19 cellular contexts compared by ENCODE assay signal in genomic region chr4:97142893-97143292, GRCh38.
"Had no signal": no experiment of that assay in that cellular context is flagged by ENCODE, and none has a peak within 500 bp of the region (broad histone marks: within the 10 kb centered on the region; RNA-seq: fewer than 3 reads in every experiment).

No MANE protein-coding gene starts in this region.

- DNase-seq: activated CD4-positive, alpha-beta T cell treated with anti-CD3 and anti-CD28 coated beads, Interleukin-2, amount 10 ng/mL, durations not matched to agents 7 days and 5 days; activated CD8-positive, alpha-beta T cell treated with anti-CD3 and anti-CD28 coated beads, Interleukin-2, amount 10 ng/mL, durations not matched to agents 7 days and 5 days; activated naive CD4-positive, alpha-beta T cell treated with Interleukin-2 at 50 U/mL for 16 hours; activated naive CD8-positive, alpha-beta T cell treated with anti-CD3 and anti-CD28 coated beads, Interleukin-2, amount 10 ng/mL, durations not matched to agents 7 days and 5 days; activated T-cell treated with anti-CD3 and anti-CD28 coated beads, Interleukin-2, amount 50 U/mL, for 24 hours; amygdala; dermis blood vessel endothelial cell; effector memory CD4-positive, alpha-beta T cell; mesendoderm; natural killer cell; sigmoid colon; stimulated activated CD8-positive, alpha-beta memory T cell treated with anti-CD3 and anti-CD28 coated beads, Interleukin-4, amount 100 ng/mL, for 48 hours; stimulated activated naive CD4-positive, alpha-beta T cell treated with Interleukin-2 at 50 U/mL for 16 hours; T1000; tibial artery; uterus had no signal

- H3K9ac ChIP-seq: parathyroid adenoma had no signal

- H3K36me3 ChIP-seq: cardiac muscle cell, neutrophil, sigmoid colon, tibial artery, uterus had no signal

- H2AFZ ChIP-seq: parathyroid adenoma had no signal

- H3K79me2 ChIP-seq: parathyroid adenoma had no signal

- H3K4me1 ChIP-seq: parathyroid adenoma, sigmoid colon, tibial artery, uterus had no signal

- H3K27me3 ChIP-seq: cardiac muscle cell, neutrophil, sigmoid colon, tibial artery, uterus had no signal

- ATAC-seq: activated CD8-positive, alpha-beta T cell treated with anti-CD3 and anti-CD28 coated beads, Interleukin-2, amount 10 ng/mL, durations not matched to agents 7 days and 5 days; natural killer cell had no signal

- H3K4me3 ChIP-seq: cardiac muscle cell, sigmoid colon, tibial artery, uterus had no signal

- H3K9me3 ChIP-seq: neutrophil, sigmoid colon, tibial artery, uterus had no signal

- H3K27ac ChIP-seq: cardiac muscle cell, neutrophil, parathyroid adenoma, sigmoid colon, tibial artery, uterus had no signal
